18 cellular contexts compared by ENCODE assay signal in genomic region chr5:73304381-73304780, GRCh38.
"Had no signal": no experiment of that assay in that cellular context is flagged by ENCODE, and none has a peak within 500 bp of the region (broad histone marks: within the 10 kb centered on the region; RNA-seq: fewer than 3 reads in every experiment).

No MANE protein-coding gene starts in this region.

- DNase-seq: activated CD4-positive, alpha-beta T cell treated with anti-CD3 and anti-CD28 coated beads for 1 hour; activated CD4-positive, alpha-beta T cell treated with anti-CD3 and anti-CD28 coated beads, Interleukin-2, amount 50 U/mL, for 4 hours; activated naive CD4-positive, alpha-beta T cell treated with anti-CD3 and anti-CD28 coated beads for 36 hours; activated naive CD8-positive, alpha-beta T cell treated with anti-CD3 and anti-CD28 coated beads, Interleukin-2, amount 50 U/mL, for 24 hours; colonic mucosa; foreskin keratinocyte; head of caudate nucleus; immature natural killer cell; lower lobe of right lung; nucleus accumbens; right lobe of liver; stimulated activated CD4-positive, alpha-beta T cell treated with anti-CD3 and anti-CD28 coated beads, Interleukin-4, amount 100 ng/mL, for 4 hours; stimulated activated CD8-positive, alpha-beta memory T cell treated with anti-CD3 and anti-CD28 coated beads, Interleukin-4, amount 100 ng/mL, for 48 hours; stimulated activated naive CD4-positive, alpha-beta T cell treated with Interleukin-2 at 50 U/mL for 16 hours; substantia nigra; T-helper 9 cell had no signal

- H3K4me3 ChIP-seq: colonic mucosa, lower lobe of right lung, right lobe of liver had no signal

- H3K36me3 ChIP-seq: colonic mucosa, esophagus muscularis mucosa, lower lobe of right lung, right lobe of liver, tibial nerve had no signal

- H3K27ac ChIP-seq: colonic mucosa, esophagus muscularis mucosa, foreskin keratinocyte, lower lobe of right lung, right lobe of liver had no signal
